14 cellular contexts compared by ENCODE assay signal in the genomic region with DNA sequence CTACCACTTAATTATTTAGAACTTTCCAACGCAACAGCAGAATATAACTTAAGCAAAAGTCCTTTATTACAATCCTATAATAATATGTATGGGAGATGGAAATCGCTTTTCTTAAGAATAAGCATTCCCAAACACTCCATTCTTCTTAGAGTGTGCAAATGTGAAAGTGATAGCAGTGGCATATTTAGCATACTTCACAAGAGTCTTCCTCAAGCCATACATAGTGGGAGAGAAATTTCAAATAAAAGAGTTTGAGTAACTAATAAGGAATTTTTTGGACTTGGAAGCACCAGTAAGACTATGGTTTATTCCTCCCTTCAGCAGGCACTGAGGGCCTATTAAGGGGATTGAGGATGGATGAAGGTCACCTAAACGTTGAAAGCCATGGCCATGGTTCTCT. TPM values are rescaled to one million over a fixed set of nuclear protein-coding genes. Genes with fewer than 3 reads are reported as not detected.
"Had no signal": no experiment of that assay in that cellular context is flagged by ENCODE, and none has a peak within 500 bp of the region (broad histone marks: within the 10 kb centered on the region; RNA-seq: fewer than 3 reads in every experiment).

No MANE protein-coding gene starts in this region.

- H3K4me1 ChIP-seq: colonic mucosa, prostate gland, transverse colon had no signal

- ATAC-seq: natural killer cell; right cardiac atrium; stimulated activated naive CD8-positive, alpha-beta T cell treated with anti-CD3 and anti-CD28 coated beads, Interleukin-15, Interleukin-2, amounts not matched to agents 100 U/mL and 50 U/mL, for 24 hours had no signal

- H3K9me3 Mint-ChIP-seq: activated naive CD4-positive, alpha-beta T cell treated with anti-CD3 and anti-CD28 coated beads for 36 hours; activated T-helper 2 cell treated with anti-CD3 and anti-CD28 coated beads, Interferon-gamma antibody, Interleukin-2, Interleukin-4, amounts not matched to agents 10 μg/mL and 5 μg/mL and 100 μg/mL, durations not matched to agents 14 hours and 24 hours and 36 hours; natural killer cell had no signal

- H3K27ac ChIP-seq: colonic mucosa, prostate gland, transverse colon had no signal

- H3K9me3 ChIP-seq: colonic mucosa, prostate gland, transverse colon had no signal

- H3K36me3 Mint-ChIP-seq: natural killer cell had no signal

- H3K36me3 ChIP-seq: colonic mucosa, prostate gland, transverse colon had no signal

- H3K4me1 Mint-ChIP-seq: natural killer cell had no signal

- H3K4me3 ChIP-seq: colonic mucosa, prostate gland, transverse colon had no signal

- H3K27ac Mint-ChIP-seq: activated naive CD4-positive, alpha-beta T cell treated with anti-CD3 and anti-CD28 coated beads for 36 hours; activated T-helper 2 cell treated with anti-CD3 and anti-CD28 coated beads, Interferon-gamma antibody, Interleukin-2, Interleukin-4, amounts not matched to agents 10 μg/mL and 5 μg/mL and 100 μg/mL, durations not matched to agents 14 hours and 24 hours and 36 hours; natural killer cell had no signal

- H3K4me3 Mint-ChIP-seq: activated naive CD4-positive, alpha-beta T cell treated with anti-CD3 and anti-CD28 coated beads for 36 hours; natural killer cell had no signal

- DNase-seq: activated CD4-positive, alpha-beta T cell treated with anti-CD3 and anti-CD28 coated beads for 1 hour; activated CD4-positive, alpha-beta T cell treated with anti-CD3 and anti-CD28 coated beads, Interleukin-2, amount 50 U/mL, for 48 hours; activated naive CD4-positive, alpha-beta T cell treated with anti-CD3 and anti-CD28 coated beads for 36 hours; activated T-cell treated with anti-CD3 and anti-CD28 coated beads, Interleukin-2, amount 50 U/mL, for 1 hour; colonic mucosa; natural killer cell; right cardiac atrium; small intestine; stimulated activated CD4-positive, alpha-beta T cell treated with anti-CD3 and anti-CD28 coated beads, Interleukin-4, amount 100 ng/mL, for 4 hours; stimulated activated CD8-positive, alpha-beta memory T cell treated with anti-CD3 and anti-CD28 coated beads, Interleukin-4, amount 100 ng/mL, for 48 hours; stimulated activated naive CD8-positive, alpha-beta T cell treated with anti-CD3 and anti-CD28 coated beads, Interleukin-15, Interleukin-2, amounts not matched to agents 100 U/mL and 50 U/mL, for 24 hours; transverse colon had no signal

- H3K27me3 ChIP-seq: colonic mucosa had no signal

RNA-seq across cellular contexts. Expression of a gene that starts 22.1 kb away (rescaled TPM):
- total RNA-seq: activated naive CD4-positive, alpha-beta T cell treated with anti-CD3 and anti-CD28 coated beads for 36 hours; activated T-helper 2 cell treated with anti-CD3 and anti-CD28 coated beads, Interferon-gamma antibody, Interleukin-2, Interleukin-4, amounts not matched to agents 10 μg/mL and 5 μg/mL and 100 μg/mL, durations not matched to agents 14 hours and 24 hours and 36 hours; colonic mucosa; natural killer cell; transverse colon had no signal
